ENCODE assay signal across 8 cellular contexts in the genomic region with DNA sequence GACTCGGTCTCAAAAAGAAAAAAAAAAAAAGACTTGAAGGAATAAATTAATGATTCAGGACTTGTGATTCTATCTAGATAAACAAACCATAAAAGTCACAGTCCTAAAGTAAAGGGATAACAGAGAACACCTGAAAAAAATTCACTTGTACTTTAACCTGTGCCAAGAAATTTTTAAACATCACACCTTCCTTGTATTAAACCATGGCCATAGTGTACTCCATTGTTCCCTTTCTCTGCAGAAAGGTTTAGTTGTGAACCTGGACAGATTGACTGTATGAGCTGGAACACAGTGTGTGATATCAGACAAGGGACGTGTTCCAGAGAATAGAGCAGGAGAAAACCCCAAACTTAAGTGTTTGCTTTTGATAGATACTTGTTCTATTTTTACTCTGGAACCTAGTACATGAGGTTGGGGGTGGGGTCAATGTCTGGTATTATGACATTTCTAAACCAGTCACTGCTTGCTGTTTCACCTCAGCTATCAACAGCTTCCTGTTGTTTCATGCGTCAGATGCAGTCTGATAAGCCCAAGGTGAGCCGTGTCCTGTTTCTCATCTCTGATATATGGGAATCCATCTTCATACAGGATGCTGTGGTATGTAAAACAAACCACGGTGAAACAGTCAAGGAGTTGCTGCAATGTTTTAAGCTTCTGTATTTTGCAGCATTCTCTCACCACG.
DNase-seq lines count a peak whose midpoint lies in the region; ATAC-seq and TF ChIP-seq lines count a peak whose summit lies in the region.

No MANE protein-coding gene starts in this region.

- peaks cover 71% of the 10 kb centered on the region for H3K4me1 Mint-ChIP-seq in CD8-positive, alpha-beta T cell (ENCODE audit: low read depth)

- H3K36me3 Mint-ChIP-seq in CD8-positive, alpha-beta T cell = peaks cover 2% of the 10 kb centered on the region

- H3K4me3 Mint-ChIP-seq in CD8-positive, alpha-beta T cell = peak overlapping the region; percentile 68

- no peaks in the 10 kb centered on the region for H3K9me3 ChIP-seq in CD8-positive, alpha-beta T cell (ENCODE audit: low read length)

- no peaks in the 10 kb centered on the region for H3K27me3 Mint-ChIP-seq in CD8-positive, alpha-beta T cell (ENCODE audit: low read depth)

- peak; percentile 95 for ATAC-seq in CD8-positive, alpha-beta T cell
- ATAC-seq in GM21381 (IDR thresholded peaks at IDR 0.05; ENCODE audit: unreplicated experiment) = peak; percentile 87

- intact Hi-C loops in CD8-positive, alpha-beta T cell (cut with DNase I, micrococcal nuclease) = loop anchor here (1.0 to 5.0 kb wide), 8 partner anchors 13 to 74 kb away; partner anchors contain the start of genes ITGA1 (in 2 of the 2) and PELO (in 2 of the 2)

- no peaks in the 10 kb centered on the region for H3K27me3 ChIP-seq in CD8-positive, alpha-beta T cell (ENCODE audit: insufficient read depth, low read length)

- no peaks in the 10 kb centered on the region for H3K36me3 ChIP-seq in CD8-positive, alpha-beta T cell (ENCODE audit: insufficient read depth, low read length)

- H3K4me3 ChIP-seq in CD8-positive, alpha-beta T cell (ENCODE audit: low read depth, low read length) = no peak overlapping the region

- peaks cover 35% of the 10 kb centered on the region for H3K4me1 ChIP-seq in CD8-positive, alpha-beta T cell (ENCODE audit: insufficient read depth, low read length)

- CTCF ChIA-PET in CD8-positive, alpha-beta T cell (lab: Charles Lee) = interaction anchor here (0.7 to 3.0 kb wide), 4 partner anchors 15 to 62 kb away, joined by 5 to 16 read pairs (median 6); partner anchors contain the start of genes ITGA1 and PELO

- H3K27ac Mint-ChIP-seq in CD8-positive, alpha-beta T cell = peak overlapping the region; percentile 95

- peak; percentile 45 to 87 (median 66) for DNase-seq in CD8-positive, alpha-beta T cell
- DNase-seq in Kasumi-1 (lab: John Stamatoyannopoulos, UW) = peak; percentile 54 to 61
- peak; percentile 26 for DNase-seq in activated T-cell treated with anti-CD3 and anti-CD28 coated beads for 1 hour (ENCODE audit: low read depth)
- peak; percentile 39 for DNase-seq in kidney tubule cell (ENCODE audit: low spot score)
- no peak for DNase-seq in anterior cingulate cortex (lab: John Stamatoyannopoulos, UW)
- DNase-seq in UCSD-AML1 (lab: John Stamatoyannopoulos, UW; ENCODE audit: unreplicated experiment) = no peak
- DNase-seq in dedifferentiated amniotic fluid mesenchymal stem cell (ENCODE audit: extremely low spot score) = no peak

- H3K27ac ChIP-seq in CD8-positive, alpha-beta T cell (ENCODE audit: low read depth, low read length) = peak overlapping the region; percentile 44

- H3K9me3 Mint-ChIP-seq in CD8-positive, alpha-beta T cell = peaks cover 7% of the 10 kb centered on the region

- TF ChIP-seq CTCF in CD8-positive, alpha-beta T cell (IDR thresholded peaks at IDR 0.05) = no peak

- POLR2A ChIA-PET in CD8-positive, alpha-beta T cell (lab: Charles Lee) = interaction anchor here (0.7 to 2.4 kb wide), 12 partner anchors 14 to 77 kb away, joined by 3 to 16 read pairs (median 6); partner anchors contain the start of genes ITGA1 and PELO

Comparison
In these comparisons a context has a peak if more than half of its experiments do, and no peak if none do; other contexts are left out.
1. DNase-seq: peak in CD8-positive, alpha-beta T cell (7 of 7), Kasumi-1 (2 of 2), activated T-cell treated with anti-CD3 and anti-CD28 coated beads for 1 hour (single experiment) and kidney tubule cell (single experiment); none in anterior cingulate cortex (0 of 58), UCSD-AML1 (single experiment) and dedifferentiated amniotic fluid mesenchymal stem cell (single experiment).